Comparison of ENCODE assay signal across 8 cellular contexts in the genomic region with DNA sequence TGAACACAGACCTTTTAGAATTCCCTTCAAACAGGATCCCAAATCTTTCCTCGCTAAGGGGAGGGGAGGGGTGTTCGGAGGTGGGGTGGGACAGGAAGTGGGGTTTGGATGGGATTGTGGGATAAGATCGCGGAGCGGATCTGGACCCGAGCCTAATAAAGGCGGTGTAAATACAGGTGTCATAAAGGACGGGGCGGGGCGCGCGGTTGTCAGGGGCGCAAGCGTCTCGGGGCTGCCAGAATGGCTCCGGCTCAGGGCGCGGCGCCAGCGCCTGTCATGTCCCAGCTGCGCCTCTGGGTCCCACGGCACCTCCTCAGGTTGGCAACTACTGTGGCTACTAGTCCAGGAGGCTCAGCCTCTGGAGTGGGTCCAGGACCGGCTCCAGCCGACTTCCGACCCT. TPM values are rescaled to one million over a fixed set of nuclear protein-coding genes. Genes with fewer than 3 reads are reported as not detected.
DNase-seq lines count a peak whose midpoint lies in the region; ATAC-seq and TF ChIP-seq lines count a peak whose summit lies in the region.

No MANE protein-coding gene starts in this region.

- BruUV-seq in mammary epithelial cell (replicated peaks; lab: Mats Ljungman, UMichigan): no TSS peak

- H3K27ac ChIP-seq in mammary epithelial cell (ENCODE audit: insufficient read depth, low read depth, low read length) (no peak overlapping the region), left lung (no peak overlapping the region)

- H3K9me3 ChIP-seq in mammary epithelial cell (replicated peaks; ENCODE audit: insufficient read depth, low read length): no peaks in the 10 kb centered on the region
- no peaks in the 10 kb centered on the region for H3K9me3 ChIP-seq in left lung

- H3K36me3 ChIP-seq in mammary epithelial cell (ENCODE audit: insufficient read depth, low read length) (no peaks in the 10 kb centered on the region), left lung (no peaks in the 10 kb centered on the region)

- peak overlapping the region; percentile 65 for H2AFZ ChIP-seq in mammary epithelial cell (ENCODE audit: low read depth, low read length)

- no peaks in the 10 kb centered on the region for H4K20me1 ChIP-seq in mammary epithelial cell (ENCODE audit: insufficient read depth, low read length)

- H3K9ac ChIP-seq in mammary epithelial cell (ENCODE audit: insufficient read depth, low read length): no peak overlapping the region

- in situ Hi-C loops in mammary epithelial cell (cut with MboI; ENCODE audit: low sequenced_read_pairs in 2 of 2): no loop called here

- H3K27me3 ChIP-seq in mammary epithelial cell (ENCODE audit: insufficient read depth, low read length) (peaks cover 5% of the 10 kb centered on the region), left lung (peaks cover 0 to 23% of the 10 kb centered on the region in 2 donors)

- DNase-seq in GM10248 (ENCODE audit: extremely low spot score) (peak; percentile 33), NCI-H2196 treated with DMSO at 0.1 percent for 48 hours (lab: John Stamatoyannopoulos, UW; ENCODE audit: unreplicated experiment) (peak; percentile 21), mammary epithelial cell (peak; percentile 16), left lung (peak; percentile 58 to 83), SK-N-DZ (ENCODE audit: low spot score) (no peak), UCSD-AML1 (lab: John Stamatoyannopoulos, UW; ENCODE audit: unreplicated experiment) (no peak), COLO829 (ENCODE audit: low spot score) (no peak)
- DNase-seq in stimulated activated naive CD8-positive, alpha-beta T cell treated with anti-CD3 and anti-CD28 coated beads, Interleukin-15, Interleukin-2, amounts not matched to agents 100 U/mL and 50 U/mL, for 24 hours: peak; percentile 35

- peak overlapping the region; percentile 89 for H3K4me2 ChIP-seq in mammary epithelial cell (ENCODE audit: insufficient read depth, low read depth, low read length)

- POLR2A ChIA-PET in GM10248 (lab: Yijun Ruan, JAX): no interaction called here

- H3K79me2 ChIP-seq in mammary epithelial cell (ENCODE audit: insufficient read depth, low read length): no peaks in the 10 kb centered on the region

- H3K4me1 ChIP-seq in mammary epithelial cell (ENCODE audit: insufficient read depth, low read length) (peaks cover 9% of the 10 kb centered on the region), left lung (peaks cover 0 to 12% of the 10 kb centered on the region in 2 donors)

- ATAC-seq in left lung: peak; percentile 94
- no peak for ATAC-seq in stimulated activated naive CD8-positive, alpha-beta T cell treated with anti-CD3 and anti-CD28 coated beads, Interleukin-15, Interleukin-2, amounts not matched to agents 100 U/mL and 50 U/mL, for 24 hours

- TF ChIP-seq CTCF in GM10248 (IDR thresholded peaks at IDR 0.05; ENCODE audit: control extremely low read depth, extremely low read depth, low read depth, missing control alignments) (no peak), mammary epithelial cell (conservative IDR thresholded peaks at IDR 0.05 in 1 of 2, IDR thresholded peaks at IDR 0.05 in 1 of 2; ENCODE audit: extremely low read depth in 1 of 2, insufficient read depth in 1 of 2, low read depth in 1 of 2, low read length in 2 of 2) (no peak), left lung (IDR thresholded peaks at IDR 0.05) (no peak)

- peak overlapping the region; percentile 32 to 38 (median 38) for H3K4me3 ChIP-seq in mammary epithelial cell (replicated peaks in 1 of 3; ENCODE audit: insufficient read depth in 1 of 3, low read depth in 2 of 3, low read length in 3 of 3)
- peak overlapping the region; percentile 16 to 24 for H3K4me3 ChIP-seq in left lung

- 0% methylated on average over 2 of the region's 25 CpGs for WGBS in mammary epithelial cell (ENCODE audit: low coverage, missing lambda C conversion rate)

- dilution Hi-C loops in mammary epithelial cell (cut with HindIII; ENCODE audit: low sequenced_read_pairs): no loop called here

- intact Hi-C loops in mammary epithelial cell (cut with micrococcal nuclease): no loop called here
- intact Hi-C loops in left lung (cut with DNase I): no loop called here

- CTCF ChIA-PET in GM10248 (lab: Yijun Ruan, JAX) (no interaction called here), mammary epithelial cell (lab: Charles Lee; ENCODE audit: low non-redundant PET) (no interaction called here)

RNA-seq across cellular contexts. Expression of a gene that starts 59.8 kb away (rescaled TPM):
- total RNA-seq in mammary epithelial cell (not detected), left lung (not detected)
- not detected for polyA plus RNA-seq in mammary epithelial cell
- polyA minus RNA-seq in mammary epithelial cell: not detected
- not detected in 2 replicates for polyA plus RNA-seq in SK-N-DZ (2014; cell fraction: cytosol; rRNA removed)
- not detected in 2 replicates for polyA plus RNA-seq in SK-N-DZ (2014; cell fraction: nucleus; rRNA removed)

Comparison
In these comparisons a context has a peak if more than half of its experiments do, and no peak if none do; other contexts are left out.
1. DNase-seq: peak in GM10248 (single experiment), NCI-H2196 treated with DMSO at 0.1 percent for 48 hours (single experiment), mammary epithelial cell (single experiment), left lung (2 of 2) and stimulated activated naive CD8-positive, alpha-beta T cell treated with anti-CD3 and anti-CD28 coated beads, Interleukin-15, Interleukin-2, amounts not matched to agents 100 U/mL and 50 U/mL, for 24 hours (single experiment); none in SK-N-DZ (single experiment), UCSD-AML1 (single experiment) and COLO829 (single experiment).